In the genomic region with DNA sequence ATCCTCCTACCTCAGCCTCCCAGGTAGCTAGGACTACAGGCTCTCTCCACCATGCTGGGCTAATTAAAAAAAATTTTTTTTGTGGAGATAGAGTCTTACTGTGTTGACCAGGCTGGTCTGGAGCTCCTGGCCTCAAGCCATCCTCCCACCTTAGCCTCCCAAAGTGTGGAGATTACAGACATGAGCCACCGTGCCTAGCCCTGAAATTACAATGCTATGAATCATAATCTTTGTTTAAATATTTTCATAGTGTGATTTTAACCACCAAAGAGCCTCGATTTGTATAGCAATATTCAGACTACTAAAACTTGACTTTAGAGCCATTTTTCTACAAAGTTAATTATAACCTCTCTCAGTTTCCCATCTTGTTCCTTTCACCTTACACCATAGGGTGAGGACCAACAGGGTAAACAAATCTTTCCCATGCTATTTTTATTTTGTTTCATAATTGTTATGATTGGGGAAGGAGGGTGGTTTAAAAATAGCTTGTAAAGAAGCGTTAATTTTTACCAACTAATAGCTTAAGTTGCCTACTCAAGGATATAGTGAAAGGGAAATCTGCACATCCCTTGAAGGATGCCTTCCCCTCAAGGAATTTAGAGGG, we compare ENCODE assay signal across 10 cellular contexts. TPM values are rescaled to one million over a fixed set of nuclear protein-coding genes. Genes with fewer than 3 reads are reported as not detected.
A peak's percentile ranks its signal among the peaks of the same experiment; 100 is the strongest.
DNase-seq lines count a peak whose midpoint lies in the region; ATAC-seq and TF ChIP-seq lines count a peak whose summit lies in the region.
"Had no signal": no experiment of that assay in that cellular context is flagged by ENCODE, and none has a peak within 500 bp of the region (broad histone marks: within the 10 kb centered on the region; RNA-seq: fewer than 3 reads in every experiment).

No MANE protein-coding gene starts in this region.

- H3K4me1 Mint-ChIP-seq in CD8-positive, alpha-beta T cell (ENCODE audit: low read depth) = peaks cover 60% of the 10 kb centered on the region

- no peak overlapping the region for H3K27ac ChIP-seq in CD8-positive, alpha-beta T cell (ENCODE audit: low read depth, low read length)
- H3K27ac ChIP-seq in HCT116 (ENCODE audit: low read depth, low read length) = peak overlapping the region; percentile 39; the same call in 1 of the 2 replicates

- H3K4me3 Mint-ChIP-seq in CD8-positive, alpha-beta T cell = no peak overlapping the region

- no peak for TF ChIP-seq POLR2A in HCT116 (IDR thresholded peaks at IDR 0.05; ENCODE audit: borderline replicate concordance, extremely low read depth, insufficient read depth, insufficient read length)

- H3K36me3 ChIP-seq in CD8-positive, alpha-beta T cell (ENCODE audit: insufficient read depth, low read length) = no peaks in the 10 kb centered on the region
- 0 out of 4 replicates have a peak, but pooled peaks cover 0 to 5% of the 10 kb centered on the region in 2 experiments for H3K36me3 ChIP-seq in HCT116 (ENCODE audit: control insufficient read depth in 1 of 2, insufficient read depth in 2 of 2, low read length in 2 of 2)

- CTCF ChIA-PET in CD8-positive, alpha-beta T cell (lab: Charles Lee) = no interaction called here
- CTCF ChIA-PET in HCT116 (lab: Charles Lee) = interaction anchor here (1.0 kb wide), 1 partner anchor 19 kb away, joined by 3 read pairs; no protein-coding TSS in a partner anchor

- H3K79me2 ChIP-seq in HCT116 (ENCODE audit: insufficient read depth, low read length) = peaks cover 98% of the 10 kb centered on the region

- intact Hi-C loops in CD8-positive, alpha-beta T cell (cut with DNase I, micrococcal nuclease) = no loop called here
- intact Hi-C loops in HCT116 (cut with micrococcal nuclease) = no loop called here

- no peaks in the 10 kb centered on the region for H3K9me3 ChIP-seq in CD8-positive, alpha-beta T cell (ENCODE audit: low read length)
- no peaks in the 10 kb centered on the region for H3K9me3 ChIP-seq in HCT116 (ENCODE audit: control insufficient read depth in 1 of 2, insufficient read depth in 1 of 2, low read depth in 1 of 2, low read length in 2 of 2)

- H3K27ac Mint-ChIP-seq in CD8-positive, alpha-beta T cell = peak overlapping the region; percentile 57

- peak overlapping the region; percentile 43 for H3K4me2 ChIP-seq in HCT116 (ENCODE audit: low read length)

- RAD21 ChIA-PET in HCT116 (lab: Charles Lee; ENCODE audit: low non-redundant PET in 1 of 2, low total read pairs in 2 of 2, uncharacterized antibody in 2 of 2, unreplicated experiment in 2 of 2) = no interaction called here

- peaks cover 52% of the 10 kb centered on the region for H3K4me1 ChIP-seq in CD8-positive, alpha-beta T cell (ENCODE audit: insufficient read depth, low read length)
- peaks cover 43 to 65% of the 10 kb centered on the region in 2 experiments for H3K4me1 ChIP-seq in HCT116 (ENCODE audit: control insufficient read depth in 1 of 2, insufficient read depth in 2 of 2, low read length in 2 of 2)

- POLR2A ChIA-PET in CD8-positive, alpha-beta T cell (lab: Charles Lee) = no interaction called here
- POLR2A ChIA-PET in HCT116 (lab: Charles Lee) = no interaction called here

- no peak for TF ChIP-seq RAD21 in HCT116 (IDR thresholded peaks at IDR 0.05; ENCODE audit: low read depth)

- in situ Hi-C loops in astrocyte of the cerebellum (cut with HindIII; ENCODE audit: low sequenced_read_pairs) = no loop called here

- TF ChIP-seq CTCF in CD8-positive, alpha-beta T cell (IDR thresholded peaks at IDR 0.05) = no peak
- TF ChIP-seq CTCF in HCT116 (IDR thresholded peaks at IDR 0.05 in 2 of 3, conservative IDR thresholded peaks at IDR 0.05 in 1 of 3; ENCODE audit: borderline replicate concordance in 1 of 3, insufficient read depth in 1 of 3, low read depth in 2 of 3, low read length in 2 of 3) = no peak
- TF ChIP-seq CTCF in astrocyte of the cerebellum (IDR thresholded peaks at IDR 0.05; ENCODE audit: low read depth, low read length, missing control alignments) = no peak

- DNase-seq in CD8-positive, alpha-beta T cell = no peak
- DNase-seq in HCT116 (ENCODE audit: low read depth, low spot score) (peak; percentile 21), astrocyte of the cerebellum (ENCODE audit: low read depth) (peak; percentile 27), mesenteric fat pad (ENCODE audit: low spot score) (peak; percentile 18), iPS-NIHi11 (ENCODE audit: low spot score) (no peak), SKM-1 (lab: John Stamatoyannopoulos, UW; ENCODE audit: unreplicated experiment) (no peak), HK-2 (ENCODE audit: unreplicated experiment) (no peak)
- DNase-seq: central memory CD4-positive, alpha-beta T cell had no signal

- H3K27me3 Mint-ChIP-seq in CD8-positive, alpha-beta T cell (ENCODE audit: low read depth) = no peaks in the 10 kb centered on the region

- peak overlapping the region; percentile 36; the same call in 1 of the 2 replicates for H3K9ac ChIP-seq in HCT116 (ENCODE audit: low read length)

- H3K36me3 Mint-ChIP-seq in CD8-positive, alpha-beta T cell = peaks cover 19% of the 10 kb centered on the region

- H2AFZ ChIP-seq in HCT116 (ENCODE audit: low read depth, low read length, poor library complexity, severe bottlenecking) = no peak overlapping the region

- H3K27me3 ChIP-seq in CD8-positive, alpha-beta T cell (ENCODE audit: insufficient read depth, low read length) = no peaks in the 10 kb centered on the region
- no peaks in the 10 kb centered on the region for H3K27me3 ChIP-seq in HCT116 (ENCODE audit: insufficient read depth, low read length)

- no peak for ATAC-seq in CD8-positive, alpha-beta T cell
- ATAC-seq in HCT116 (peak; percentile 63), GM18519 (IDR thresholded peaks at IDR 0.05; ENCODE audit: low FRiP score, unreplicated experiment) (no peak)
- ATAC-seq: HepG2 had no signal

- no peak overlapping the region for H3K4me3 ChIP-seq in CD8-positive, alpha-beta T cell (ENCODE audit: low read depth, low read length)
- H3K4me3 ChIP-seq in HCT116 (replicated peaks in 1 of 2; ENCODE audit: low read depth in 1 of 2, low read length in 2 of 2) = 0 out of 4 replicates have a peak overlapping the region, but pooled peaks of 1 of the 2 experiments have one; percentile 6
- no peak overlapping the region for H3K4me3 ChIP-seq in astrocyte of the cerebellum (ENCODE audit: low read depth, low read length)

- no peaks in the 10 kb centered on the region for H3K9me2 ChIP-seq in HCT116 (ENCODE audit: insufficient read depth)

- H3K9me3 Mint-ChIP-seq in CD8-positive, alpha-beta T cell = no peaks in the 10 kb centered on the region

- BruUV-seq in HCT116 (replicated peaks; lab: Mats Ljungman, UMichigan) = no TSS peak

- peaks cover 11% of the 10 kb centered on the region; the same call in 1 of the 2 replicates for H4K20me1 ChIP-seq in HCT116 (ENCODE audit: insufficient read depth)

TF ChIP-seq in HCT116, 20 proteins besides CTCF, POLR2A, EP300 and RAD21 (continues in another document):
- TF ChIP-seq SRF (IDR thresholded peaks at IDR 0.05; ENCODE audit: low read depth) = no peak
- no peak for TF ChIP-seq SIN3A (IDR thresholded peaks at IDR 0.05; ENCODE audit: low read depth)
- no peak for TF ChIP-seq CBX3 (IDR thresholded peaks at IDR 0.05; ENCODE audit: low read depth)
- TF ChIP-seq EZH2phosphoT487 (IDR thresholded peaks at IDR 0.05; ENCODE audit: borderline replicate concordance) = no peak
- no peak for TF ChIP-seq ZFX (IDR thresholded peaks at IDR 0.05)
- TF ChIP-seq, protein P1, sequence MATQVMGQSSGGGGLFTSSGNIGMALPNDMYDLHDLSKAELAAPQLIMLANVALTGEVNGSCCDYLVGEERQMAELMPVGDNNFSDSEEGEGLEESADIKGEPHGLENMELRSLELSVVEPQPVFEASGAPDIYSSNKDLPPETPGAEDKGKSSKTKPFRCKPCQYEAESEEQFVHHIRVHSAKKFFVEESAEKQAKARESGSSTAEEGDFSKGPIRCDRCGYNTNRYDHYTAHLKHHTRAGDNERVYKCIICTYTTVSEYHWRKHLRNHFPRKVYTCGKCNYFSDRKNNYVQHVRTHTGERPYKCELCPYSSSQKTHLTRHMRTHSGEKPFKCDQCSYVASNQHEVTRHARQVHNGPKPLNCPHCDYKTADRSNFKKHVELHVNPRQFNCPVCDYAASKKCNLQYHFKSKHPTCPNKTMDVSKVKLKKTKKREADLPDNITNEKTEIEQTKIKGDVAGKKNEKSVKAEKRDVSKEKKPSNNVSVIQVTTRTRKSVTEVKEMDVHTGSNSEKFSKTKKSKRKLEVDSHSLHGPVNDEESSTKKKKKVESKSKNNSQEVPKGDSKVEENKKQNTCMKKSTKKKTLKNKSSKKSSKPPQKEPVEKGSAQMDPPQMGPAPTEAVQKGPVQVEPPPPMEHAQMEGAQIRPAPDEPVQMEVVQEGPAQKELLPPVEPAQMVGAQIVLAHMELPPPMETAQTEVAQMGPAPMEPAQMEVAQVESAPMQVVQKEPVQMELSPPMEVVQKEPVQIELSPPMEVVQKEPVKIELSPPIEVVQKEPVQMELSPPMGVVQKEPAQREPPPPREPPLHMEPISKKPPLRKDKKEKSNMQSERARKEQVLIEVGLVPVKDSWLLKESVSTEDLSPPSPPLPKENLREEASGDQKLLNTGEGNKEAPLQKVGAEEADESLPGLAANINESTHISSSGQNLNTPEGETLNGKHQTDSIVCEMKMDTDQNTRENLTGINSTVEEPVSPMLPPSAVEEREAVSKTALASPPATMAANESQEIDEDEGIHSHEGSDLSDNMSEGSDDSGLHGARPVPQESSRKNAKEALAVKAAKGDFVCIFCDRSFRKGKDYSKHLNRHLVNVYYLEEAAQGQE (IDR thresholded peaks at IDR 0.05; ENCODE audit: low read depth) = no peak
- TF ChIP-seq ELF1 (IDR thresholded peaks at IDR 0.05; ENCODE audit: borderline replicate concordance, low read depth) = no peak
- TF ChIP-seq EGR1 (IDR thresholded peaks at IDR 0.05; ENCODE audit: low read depth) = 0 out of 2 replicates have a peak, but pooled peaks have one; percentile 25
- TF ChIP-seq TCF7L2 (IDR thresholded peaks at IDR 0.05; ENCODE audit: borderline replicate concordance, extremely low read depth, insufficient read depth, insufficient read length) = no peak
- no peak; the same call in 1 of the 2 replicates for TF ChIP-seq SP1 (IDR thresholded peaks at IDR 0.05; ENCODE audit: low read depth)
- TF ChIP-seq, protein P2, sequence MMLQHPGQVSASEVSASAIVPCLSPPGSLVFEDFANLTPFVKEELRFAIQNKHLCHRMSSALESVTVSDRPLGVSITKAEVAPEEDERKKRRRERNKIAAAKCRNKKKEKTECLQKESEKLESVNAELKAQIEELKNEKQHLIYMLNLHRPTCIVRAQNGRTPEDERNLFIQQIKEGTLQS (IDR thresholded peaks at IDR 0.05) = no peak
- TF ChIP-seq JUND (IDR thresholded peaks at IDR 0.05) = no peak
- TF ChIP-seq YY1 (IDR thresholded peaks at IDR 0.05; ENCODE audit: extremely low read depth, insufficient replicate concordance, low read depth, low read length) = no peak
- no peak for TF ChIP-seq POLR2AphosphoS5 (IDR thresholded peaks at IDR 0.05; ENCODE audit: low read depth, low read length)

RNA-seq across cellular contexts. Expression of a gene that starts 32.7 kb away (rescaled TPM):
- 100 to 1,000 TPM; 180 TPM for total RNA-seq in CD8-positive, alpha-beta T cell
- 140 TPM for total RNA-seq in HCT116 (2021; ENCODE audit: unreplicated experiment)
- polyA plus RNA-seq in HCT116 (2012) = 78.9 and 119 TPM in 2 replicates
- total RNA-seq in mesenteric fat pad = 111 TPM

RNA-seq across cellular contexts. Expression of a gene that starts 54.3 kb away (rescaled TPM):
- 1 to 10 TPM; 4.1 to 4.7 TPM for total RNA-seq in CD8-positive, alpha-beta T cell
- total RNA-seq in HCT116 (2021; ENCODE audit: unreplicated experiment) (43.1 TPM), mesenteric fat pad (33.0 TPM)
- polyA plus RNA-seq in HCT116 (2012) = 34.4 and 46.2 TPM in 2 replicates

Comparison
In these comparisons a context has a peak if more than half of its experiments do, and no peak if none do; other contexts are left out.
1. DNase-seq: peak in HCT116 (single experiment), astrocyte of the cerebellum (single experiment) and mesenteric fat pad (single experiment); none in CD8-positive, alpha-beta T cell (0 of 7), iPS-NIHi11 (single experiment), SKM-1 (single experiment) and HK-2 (single experiment).